In the genomic region with DNA sequence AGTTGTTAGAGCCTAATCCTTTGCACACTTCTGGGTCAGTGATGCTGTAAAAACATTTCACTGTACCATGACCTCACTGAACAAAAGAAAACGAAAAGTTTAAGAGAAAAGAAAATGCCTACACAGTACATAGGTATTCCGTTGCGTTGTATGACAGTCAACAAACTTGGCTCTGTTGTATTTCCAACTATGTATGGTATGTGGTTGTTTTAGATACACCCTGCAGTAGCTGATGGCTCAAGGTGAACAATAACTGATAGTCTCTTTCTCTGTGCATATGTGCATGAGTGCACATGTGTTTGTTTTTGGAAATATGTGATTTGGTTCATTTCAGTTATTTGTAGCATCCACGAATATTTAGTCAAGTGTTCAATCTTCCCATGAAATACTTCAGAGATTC, we compare ENCODE assay signal across 16 cellular contexts.
"Had no signal": no experiment of that assay in that cellular context is flagged by ENCODE, and none has a peak within 500 bp of the region (broad histone marks: within the 10 kb centered on the region; RNA-seq: fewer than 3 reads in every experiment).

No MANE protein-coding gene starts in this region.

- DNase-seq: activated CD4-positive, CD25-positive, alpha-beta regulatory T cell; effector memory CD8-positive, alpha-beta T cell; left lung; nucleus accumbens; psoas muscle; right lobe of liver; spleen; stimulated activated CD4-positive, alpha-beta T cell treated with anti-CD3 and anti-CD28 coated beads, Interleukin-1b, Interleukin-23, amount 100 ng/mL, for 48 hours; T-helper 17 cell; tibial artery had no signal

- H3K4me3 Mint-ChIP-seq: activated naive CD4-positive, alpha-beta T cell treated with anti-CD3 and anti-CD28 coated beads, Interleukin-2, amount 50 U/mL, for 24 hours; effector memory CD8-positive, alpha-beta T cell; natural killer cell treated with Interleukin-12 subunit alpha and Interleukin-12 subunit beta and Interleukin-15 and Interleukin-18, amount 100 ng/mL, for 72 hours; stimulated activated memory B cell treated with anti-CD40 and anti-IgM and Interleukin-4, amounts not matched to agents 10 μg/mL and 1 μg/mL and 100 μg/mL, for 72 hours; T-helper 17 cell had no signal

- H3K36me3 Mint-ChIP-seq: activated naive CD4-positive, alpha-beta T cell treated with anti-CD3 and anti-CD28 coated beads, Interleukin-2, amount 50 U/mL, for 24 hours; natural killer cell treated with Interleukin-12 subunit alpha and Interleukin-12 subunit beta and Interleukin-15 and Interleukin-18, amount 100 ng/mL, for 72 hours; stimulated activated memory B cell treated with anti-CD40 and anti-IgM and Interleukin-4, amounts not matched to agents 10 μg/mL and 1 μg/mL and 100 μg/mL, for 72 hours had no signal

- H3K4me3 ChIP-seq: cardiac muscle cell, left lung, psoas muscle, right lobe of liver, spleen, tibial artery had no signal

- ATAC-seq: effector memory CD8-positive, alpha-beta T cell; left lung; natural killer cell treated with Interleukin-12 subunit alpha and Interleukin-12 subunit beta and Interleukin-15 and Interleukin-18, amount 100 ng/mL, for 72 hours; psoas muscle; right lobe of liver; stimulated activated memory B cell treated with anti-CD40 and anti-IgM and Interleukin-4, amounts not matched to agents 10 μg/mL and 1 μg/mL and 100 μg/mL, for 72 hours; T-helper 17 cell had no signal

- H3K27ac Mint-ChIP-seq: activated naive CD4-positive, alpha-beta T cell treated with anti-CD3 and anti-CD28 coated beads, Interleukin-2, amount 50 U/mL, for 24 hours; effector memory CD8-positive, alpha-beta T cell; natural killer cell treated with Interleukin-12 subunit alpha and Interleukin-12 subunit beta and Interleukin-15 and Interleukin-18, amount 100 ng/mL, for 72 hours; stimulated activated memory B cell treated with anti-CD40 and anti-IgM and Interleukin-4, amounts not matched to agents 10 μg/mL and 1 μg/mL and 100 μg/mL, for 72 hours; T-helper 17 cell had no signal

- H3K36me3 ChIP-seq: cardiac muscle cell, left lung, right lobe of liver, spleen, tibial artery had no signal

- H3K27me3 Mint-ChIP-seq: effector memory CD8-positive, alpha-beta T cell; stimulated activated memory B cell treated with anti-CD40 and anti-IgM and Interleukin-4, amounts not matched to agents 10 μg/mL and 1 μg/mL and 100 μg/mL, for 72 hours had no signal

- H3K4me1 ChIP-seq: left lung, psoas muscle, right lobe of liver, spleen had no signal

- H3K27ac ChIP-seq: cardiac muscle cell, left lung, psoas muscle, right lobe of liver, spleen, tibial artery had no signal

- H3K27me3 ChIP-seq: cardiac muscle cell, left lung, right lobe of liver, spleen, tibial artery had no signal

- FAIRE-seq: islet of Langerhans, TTC549 had no signal

- H3K4me1 Mint-ChIP-seq: activated naive CD4-positive, alpha-beta T cell treated with anti-CD3 and anti-CD28 coated beads, Interleukin-2, amount 50 U/mL, for 24 hours; stimulated activated memory B cell treated with anti-CD40 and anti-IgM and Interleukin-4, amounts not matched to agents 10 μg/mL and 1 μg/mL and 100 μg/mL, for 72 hours; T-helper 17 cell had no signal

- H3K9me3 ChIP-seq: left lung, psoas muscle, right lobe of liver, spleen, tibial artery had no signal

- H3K9me3 Mint-ChIP-seq: activated naive CD4-positive, alpha-beta T cell treated with anti-CD3 and anti-CD28 coated beads, Interleukin-2, amount 50 U/mL, for 24 hours had no signal
